Comparison of ENCODE assay signal across 8 cellular contexts in the genomic region with DNA sequence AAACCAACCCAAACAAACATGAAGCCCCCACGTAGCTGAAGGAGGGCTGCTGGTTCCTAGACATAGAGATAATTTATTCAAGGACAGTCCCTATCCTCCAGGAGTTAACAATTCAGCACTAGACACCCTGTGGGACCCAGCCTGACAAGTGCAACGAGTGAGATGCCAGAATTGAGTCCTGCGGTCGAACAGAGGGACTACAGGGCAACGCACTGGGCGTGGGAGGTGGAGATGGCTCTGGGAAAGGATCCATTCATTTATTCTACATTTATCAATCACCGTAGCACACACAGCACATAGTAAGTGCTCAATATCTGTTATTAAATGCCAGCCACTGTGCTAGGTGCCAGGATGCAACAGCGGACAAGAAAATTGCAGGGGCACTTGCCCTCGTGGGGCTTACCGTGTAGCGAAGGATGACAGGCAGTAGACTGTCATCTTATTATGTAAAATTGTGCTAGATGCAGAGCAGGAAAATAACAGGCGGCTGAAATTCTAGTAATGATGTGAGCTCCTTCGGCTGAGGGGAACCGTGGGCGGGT. TPM values are rescaled to one million over a fixed set of nuclear protein-coding genes. Genes with fewer than 3 reads are reported as not detected.
A peak's percentile ranks its signal among the peaks of the same experiment; 100 is the strongest.
DNase-seq lines count a peak whose midpoint lies in the region; ATAC-seq and TF ChIP-seq lines count a peak whose summit lies in the region.

No MANE protein-coding gene starts in this region.

- H3K27me3 ChIP-seq in PC-9 (ENCODE audit: insufficient read depth, low read depth), result no peaks in the 10 kb centered on the region
- no peaks in the 10 kb centered on the region for H3K27me3 ChIP-seq in endocrine pancreas (ENCODE audit: control insufficient read depth, insufficient read depth, low read length)
- no peaks in the 10 kb centered on the region for H3K27me3 ChIP-seq in neuron (ENCODE audit: insufficient read depth, low read length)

- H3K4me3 ChIP-seq in GM12865 (ENCODE audit: low read depth, low read length) (peak overlapping the region; percentile 98), PC-9 (peak overlapping the region; percentile 71), endocrine pancreas (ENCODE audit: control insufficient read depth, insufficient read depth, low read length) (peak overlapping the region; percentile 38), neuron (ENCODE audit: low read length) (peak overlapping the region; percentile 71)

- H3K9ac ChIP-seq in endocrine pancreas (ENCODE audit: control insufficient read depth, insufficient read depth, low read length), result peak overlapping the region; percentile 54

- H2AFZ ChIP-seq in PC-9 (peak overlapping the region; percentile 89), neuron (ENCODE audit: low read depth, low read length) (peak overlapping the region; percentile 96)

- DNase-seq in GM12865 (ENCODE audit: low read depth) (no peak), PC-9 (peak in 1 of 2 experiments; percentile 37), retina (no peak)
- no peak for DNase-seq in central memory CD4-positive, alpha-beta T cell

- no peak overlapping the region for H3K27ac ChIP-seq in PC-9

- POLR2A ChIA-PET in PC-9 (lab: Charles Lee; ENCODE audit: unreplicated experiment), result interaction anchor here (0.6 to 0.7 kb wide), 5 partner anchors 8 to 132 kb away, joined by 3 to 8 read pairs (median 3); no protein-coding TSS in a partner anchor

- 0 out of 2 replicates have a peak, but pooled peaks cover 3% of the 10 kb centered on the region for H3F3A ChIP-seq in PC-9 (ENCODE audit: insufficient read depth, low read depth)

- H3K36me3 ChIP-seq in PC-9 (ENCODE audit: low read depth), result no peaks in the 10 kb centered on the region
- H3K36me3 ChIP-seq in endocrine pancreas (ENCODE audit: control insufficient read depth, insufficient read depth, low read length), result no peaks in the 10 kb centered on the region
- no peaks in the 10 kb centered on the region for H3K36me3 ChIP-seq in neuron (ENCODE audit: insufficient read depth, low read length)

- peaks cover 29% of the 10 kb centered on the region for H3K4me1 ChIP-seq in PC-9 (replicated peaks; ENCODE audit: insufficient read depth)
- H3K4me1 ChIP-seq in endocrine pancreas (ENCODE audit: control insufficient read depth, insufficient read depth, low read length), result no peaks in the 10 kb centered on the region
- H3K4me1 ChIP-seq in neuron (ENCODE audit: insufficient read depth, low read length), result peaks cover 18% of the 10 kb centered on the region

- H3K79me2 ChIP-seq in PC-9 (ENCODE audit: low read depth), result peaks cover 28% of the 10 kb centered on the region

- peaks cover 3% of the 10 kb centered on the region; the same call in 1 of the 2 replicates for H4K20me1 ChIP-seq in PC-9 (ENCODE audit: insufficient read depth)

- intact Hi-C loops in PC-9 (cut with micrococcal nuclease; ENCODE audit: unreplicated experiment), result no loop called here

- ATAC-seq in GM21528 (IDR thresholded peaks at IDR 0.05; ENCODE audit: low FRiP score, unreplicated experiment) (no peak), HG03460 (IDR thresholded peaks at IDR 0.05; ENCODE audit: unreplicated experiment) (no peak)

- CTCF ChIA-PET in PC-9 (lab: Charles Lee), result interaction anchor here (2.6 kb wide), 1 partner anchor 98 kb away, joined by 14 read pairs; no protein-coding TSS in a partner anchor

- BruUV-seq in PC-9 (replicated peaks; lab: Mats Ljungman, UMichigan), result no TSS peak

- TF ChIP-seq CTCF in GM12865 (IDR thresholded peaks at IDR 0.05; ENCODE audit: insufficient read depth, low read depth, low read length, missing control alignments) (no peak), PC-9 (conservative IDR thresholded peaks at IDR 0.05) (0 out of 2 replicates have a peak, but pooled peaks have one; percentile 17)

- peak overlapping the region; percentile 96 for H3K4me2 ChIP-seq in PC-9

- no peaks in the 10 kb centered on the region for H3K9me2 ChIP-seq in PC-9 (ENCODE audit: insufficient read depth)

- no peaks in the 10 kb centered on the region for H3K9me3 ChIP-seq in PC-9 (ENCODE audit: insufficient read depth, low read depth)
- H3K9me3 ChIP-seq in endocrine pancreas (ENCODE audit: control insufficient read depth, low read length), result no peaks in the 10 kb centered on the region
- H3K9me3 ChIP-seq in neuron (ENCODE audit: low read length), result no peaks in the 10 kb centered on the region

RNA-seq across cellular contexts. Expression of a gene that starts 0.9 kb away (rescaled TPM):
- total RNA-seq in PC-9 (2021), result 23.0 and 29.7 TPM in 2 replicates

Comparison
In these comparisons a context has a peak if more than half of its experiments do, and no peak if none do; other contexts are left out.
1. H3K4me3 ChIP-seq: peak in every context shown above with its lines; median percentile 98 in GM12865; 71 in PC-9; 71 in neuron; 38 in endocrine pancreas.